8 cellular contexts compared by ENCODE assay signal in the genomic region with DNA sequence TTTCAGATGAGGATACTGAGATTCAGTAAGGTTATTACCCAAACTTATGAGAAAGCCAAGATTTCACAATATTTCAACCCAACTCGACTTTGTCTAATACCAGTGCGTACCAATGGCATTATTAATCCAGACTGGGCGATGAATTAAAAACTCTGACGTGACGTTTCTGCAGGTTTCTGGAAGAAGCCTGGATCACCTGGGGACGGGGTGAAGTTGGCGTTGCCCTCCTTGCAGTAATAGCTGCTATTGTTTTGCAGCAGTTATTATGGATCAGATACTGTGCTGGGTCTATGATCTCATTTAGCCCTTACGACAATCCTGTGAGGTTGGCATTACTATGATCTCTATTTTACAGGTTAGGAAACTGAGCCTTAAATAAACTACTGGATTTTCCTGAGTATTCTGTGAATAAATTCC. TPM values are rescaled to one million over a fixed set of nuclear protein-coding genes. Genes with fewer than 3 reads are reported as not detected.
DNase-seq lines count a peak whose midpoint lies in the region; ATAC-seq, FAIRE-seq and TF ChIP-seq lines count a peak whose summit lies in the region.

No MANE protein-coding gene starts in this region.

- no peak for TF ChIP-seq CTCF in Calu3 (IDR thresholded peaks at IDR 0.05; ENCODE audit: unreplicated experiment)
- TF ChIP-seq CTCF in GM23338 (conservative IDR thresholded peaks at IDR 0.05; ENCODE audit: low read depth in 2 of 2) = no peak
- TF ChIP-seq CTCF in neural cell (IDR thresholded peaks at IDR 0.05; ENCODE audit: poor library complexity, severe bottlenecking) = no peak

- 0 out of 2 replicates have a peak, but pooled peaks cover 5% of the 10 kb centered on the region for H3K36me3 ChIP-seq in GM23338 (ENCODE audit: insufficient read depth)
- no peaks in the 10 kb centered on the region for H3K36me3 ChIP-seq in neural cell (ENCODE audit: insufficient read depth, low read length)

- H3K27ac Mint-ChIP-seq in Calu3 (ENCODE audit: unreplicated experiment) (peak overlapping the region; percentile 99), GM23338 (peak overlapping the region; percentile 100)

- H3K4me3 ChIP-seq in GM23338 (peak overlapping the region; percentile 63), neural cell (ENCODE audit: low read length) (peak overlapping the region; percentile 84)

- H3K9me3 ChIP-seq in neural cell (ENCODE audit: low read length) = no peaks in the 10 kb centered on the region

- no peak for TF ChIP-seq EP300 in neural cell (conservative IDR thresholded peaks at IDR 0.05; ENCODE audit: poor library complexity, severe bottlenecking)

- intact Hi-C loops in Calu3 (cut with micrococcal nuclease; ENCODE audit: unreplicated experiment) = no loop called here

- no peak for TF ChIP-seq RAD21 in neural cell (conservative IDR thresholded peaks at IDR 0.05)

- no peak for TF ChIP-seq POLR2A in GM12891 (IDR thresholded peaks at IDR 0.05; ENCODE audit: low read depth, low read length)

- H2AFZ ChIP-seq in GM23338 = peak overlapping the region; percentile 84
- peak overlapping the region; percentile 81 for H2AFZ ChIP-seq in neural cell (ENCODE audit: low read depth, low read length)

- peaks cover 24% of the 10 kb centered on the region for H3K4me1 Mint-ChIP-seq in Calu3 (ENCODE audit: low read depth, unreplicated experiment)
- H3K4me1 Mint-ChIP-seq in GM23338 = peaks cover 22% of the 10 kb centered on the region

- BruUV-seq in Calu3 (replicated peaks; lab: Mats Ljungman, UMichigan) = TSS peak; percentile 75

- H3F3A ChIP-seq in GM23338 (replicated peaks; ENCODE audit: low read depth) = no peaks in the 10 kb centered on the region
- no peaks in the 10 kb centered on the region for H3F3A ChIP-seq in neural cell (ENCODE audit: insufficient read depth, low read length, poor library complexity, severe bottlenecking)

- H3K4me3 Mint-ChIP-seq in Calu3 (ENCODE audit: low read depth, unreplicated experiment) (peak overlapping the region; percentile 98), GM23338 (peak overlapping the region; percentile 99)

- H3K27me3 Mint-ChIP-seq in Calu3 (ENCODE audit: unreplicated experiment) = no peaks in the 10 kb centered on the region
- H3K27me3 Mint-ChIP-seq in GM23338 (ENCODE audit: insufficient read depth, low read depth, poor library complexity) = peaks cover 9% of the 10 kb centered on the region

- ATAC-seq in GM23338 (no peak; the same call in 2 of the 3 replicates), esophagus mucosa (peak; percentile 14), HG02763 (IDR thresholded peaks at IDR 0.05; ENCODE audit: unreplicated experiment) (no peak), GM19397 (IDR thresholded peaks at IDR 0.05; ENCODE audit: unreplicated experiment) (no peak)

- H3K9ac ChIP-seq in neural cell (ENCODE audit: low read length) = peak overlapping the region; percentile 76

- CTCF ChIA-PET in Calu3 (lab: Charles Lee) = interaction anchor here (1.0 to 1.1 kb wide), 3 partner anchors 11 to 83 kb away, joined by 3 to 5 read pairs (median 4); no protein-coding TSS in a partner anchor

- H3K79me2 ChIP-seq in GM23338 (replicated peaks; ENCODE audit: insufficient read depth) = peaks cover 36% of the 10 kb centered on the region
- peaks cover 26% of the 10 kb centered on the region for H3K79me2 ChIP-seq in neural cell (replicated peaks; ENCODE audit: insufficient read depth, low read length)

- DNase-seq in Calu3 = no peak
- no peak for DNase-seq in GM23338 (ENCODE audit: low spot score)
- DNase-seq in RKO (ENCODE audit: low spot score) = peak; percentile 9
- no peak for DNase-seq in GM12891 (ENCODE audit: insufficient read length, low spot score)

- H3K27me3 ChIP-seq in GM23338 (ENCODE audit: insufficient read depth) (no peaks in the 10 kb centered on the region), neural cell (ENCODE audit: insufficient read depth, low read depth, low read length) (no peaks in the 10 kb centered on the region)

- H3K9me2 ChIP-seq in GM23338 (ENCODE audit: insufficient read depth) = no peaks in the 10 kb centered on the region
- H3K9me2 ChIP-seq in neural cell (ENCODE audit: insufficient read depth, low read length) = peaks cover 3% of the 10 kb centered on the region

- H4K20me1 ChIP-seq in GM23338 (replicated peaks; ENCODE audit: insufficient read depth) (peaks cover 33% of the 10 kb centered on the region), neural cell (ENCODE audit: insufficient read depth) (no peaks in the 10 kb centered on the region)

- H3K9me3 Mint-ChIP-seq in Calu3 (ENCODE audit: low read depth, unreplicated experiment) (no peaks in the 10 kb centered on the region), GM23338 (no peaks in the 10 kb centered on the region)

- no peak for FAIRE-seq in GM12891 (lab: Jason Lieb, UNC)

- H3K4me2 ChIP-seq in GM23338 (peak overlapping the region; percentile 85), neural cell (ENCODE audit: low read length) (peak overlapping the region; percentile 90)

- peaks cover 50% of the 10 kb centered on the region for H3K36me3 Mint-ChIP-seq in Calu3 (ENCODE audit: insufficient read depth, unreplicated experiment)
- H3K36me3 Mint-ChIP-seq in GM23338 (ENCODE audit: low read depth) = peaks cover 16% of the 10 kb centered on the region; the same call in 2 of the 3 replicates

- H3K4me1 ChIP-seq in GM23338 (ENCODE audit: insufficient read depth) = peaks cover 21% of the 10 kb centered on the region

- H3K27ac ChIP-seq in GM23338 (ENCODE audit: low read depth) (peak overlapping the region; percentile 96), neural cell (ENCODE audit: low read length) (peak overlapping the region; percentile 95)

TF ChIP-seq in GM23338, 12 proteins besides CTCF, POLR2A, EP300 and RAD21 (continues in another document):
- TF ChIP-seq NANOG (IDR thresholded peaks at IDR 0.05; ENCODE audit: borderline replicate concordance) (no peak), EZH2 (IDR thresholded peaks at IDR 0.05; ENCODE audit: low read depth, unreplicated experiment) (no peak), STAT1 (IDR thresholded peaks at IDR 0.05; ENCODE audit: unreplicated experiment) (no peak)

TF ChIP-seq in neural cell, 6 proteins besides CTCF, POLR2A, EP300 and RAD21 (continues in another document):
- no peak for TF ChIP-seq MXI1 (conservative IDR thresholded peaks at IDR 0.05; ENCODE audit: poor library complexity, severe bottlenecking)
- no peak for TF ChIP-seq SMC3 (conservative IDR thresholded peaks at IDR 0.05; ENCODE audit: poor library complexity)

TF ChIP-seq in GM12891, 5 proteins besides CTCF, POLR2A, EP300 and RAD21:
- TF ChIP-seq TAF1 (IDR thresholded peaks at IDR 0.05; ENCODE audit: low read depth, low read length) (no peak), POU2F2 (IDR thresholded peaks at IDR 0.05; ENCODE audit: low read depth, low read length) (no peak), PAX5 (IDR thresholded peaks at IDR 0.05; ENCODE audit: insufficient read depth, low read length, severe bottlenecking) (no peak), POLR2AphosphoS5 (IDR thresholded peaks at IDR 0.05; ENCODE audit: low read depth, low read length) (no peak), SPI1 (IDR thresholded peaks at IDR 0.05; ENCODE audit: low read depth, low read length) (no peak)

RNA-seq across cellular contexts. Expression of gene CDC5L, which starts 0.6 kb away (rescaled TPM):
- total RNA-seq in Calu3 (2022) (39.2 and 43.4 TPM in 2 replicates), esophagus mucosa (9.9 TPM)
- 28.1 and 32.5 TPM in 2 replicates for total RNA-seq in GM23338 (2014; rRNA removed; shearing (Covaris generic))
- polyA plus RNA-seq in GM23338 (2016; fragmentation: Nextera tagmentation; extraction: Ambion mirVana) (24.6 and 27.0 TPM in 2 replicates), neural cell (27.3 and 28.9 TPM in 2 replicates)
- polyA minus RNA-seq in neural cell = 62.3 and 64.6 TPM in 2 replicates
- 10.2 TPM for polyA plus RNA-seq in GM12891 (2012; ENCODE audit: low read depth, missing spikeins)

RNA-seq across cellular contexts. Expression of gene SPATS1, which starts 44.5 kb away (rescaled TPM):
- total RNA-seq in Calu3 (2022) (not detected in 2 replicates), esophagus mucosa (not detected)
- not detected in 2 replicates for total RNA-seq in GM23338 (2014; rRNA removed; shearing (Covaris generic))
- polyA plus RNA-seq in GM23338 (2016; fragmentation: Nextera tagmentation; extraction: Ambion mirVana) (not detected in 2 replicates), neural cell (not detected in 2 replicates)
- polyA minus RNA-seq in neural cell = not detected in 2 replicates
- not detected for polyA plus RNA-seq in GM12891 (2012; ENCODE audit: low read depth, missing spikeins)
